27 cellular contexts compared by ENCODE assay signal in the genomic region with DNA sequence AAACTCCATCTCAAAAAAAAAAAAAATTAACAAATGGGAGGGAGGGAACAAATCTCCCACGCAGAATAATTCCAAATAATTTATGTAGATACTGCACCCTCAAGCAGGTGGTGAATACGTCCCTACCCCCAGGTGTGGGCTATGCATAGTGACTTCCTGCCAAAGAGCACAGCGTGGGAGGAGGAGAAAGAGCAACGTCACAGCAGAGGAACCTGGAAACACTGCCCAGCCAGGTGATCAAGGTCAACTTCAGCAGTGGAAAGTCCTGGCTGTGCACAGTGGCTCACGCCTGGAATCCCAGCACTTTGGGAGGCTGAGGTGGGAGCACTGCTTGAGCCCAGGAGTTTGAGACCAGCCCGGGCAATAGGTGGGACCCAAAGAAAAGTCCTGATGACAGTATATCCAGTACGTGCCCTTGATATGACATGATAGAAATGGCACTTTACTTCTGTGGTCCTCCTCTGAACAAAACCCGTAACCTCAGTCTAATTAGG.
"Had no signal": no experiment of that assay in that cellular context is flagged by ENCODE, and none has a peak within 500 bp of the region (broad histone marks: within the 10 kb centered on the region; RNA-seq: fewer than 3 reads in every experiment).

No MANE protein-coding gene starts in this region.

- FAIRE-seq: keratinocyte had no signal

- H3K9me3 ChIP-seq: breast epithelium, colonic mucosa, gastrocnemius medialis, ovary, prostate gland, thyroid gland, upper lobe of right lung had no signal

- H3K36me3 ChIP-seq: breast epithelium, ovary had no signal

- H3K4me1 ChIP-seq: breast epithelium, colonic mucosa, gastrocnemius medialis, prostate gland, thyroid gland had no signal

- DNase-seq: activated B cell treated with CpG ODN at 0.5 μM for 24 hours; activated CD4-positive, alpha-beta T cell treated with anti-CD3 and anti-CD28 coated beads for 36 hours; activated CD8-positive, alpha-beta memory T cell treated with anti-CD3 and anti-CD28 coated beads for 24 hours; activated gamma-delta T cell treated with Interleukin-2 at 50 U/mL for 16 hours; activated naive CD4-positive, alpha-beta T cell treated with anti-CD3 and anti-CD28 coated beads, Interleukin-2, amount 50 U/mL, for 16 hours; activated T-cell treated with anti-CD3 and anti-CD28 coated beads, Interleukin-2, amount 50 U/mL, for 1 hour; amniotic stem cell; colonic mucosa; effector memory CD4-positive, alpha-beta T cell; erythroblast; gastrocnemius medialis; glutamatergic neuron; left cardiac atrium; mammary epithelial cell; ovary; retina; stimulated activated CD4-positive, alpha-beta T cell treated with anti-CD3 and anti-CD28 coated beads, Interleukin-15, amount 100 ng/mL, for 24 hours; stimulated activated CD4-positive, alpha-beta T cell treated with anti-CD3 and anti-CD28 coated beads, Interleukin-2, amount 100 ng/mL, for 24 hours; stimulated activated naive B cell treated with anti-CD40 and anti-IgM and Interleukin-4, amounts not matched to agents 10 μg/mL and 1 μg/mL and 100 μg/mL, for 72 hours; thyroid gland; upper lobe of right lung had no signal

- H3K27ac ChIP-seq: breast epithelium, colonic mucosa, hepatocyte, ovary, prostate gland, SK-N-MC, thyroid gland, upper lobe of right lung had no signal

- H3K4me3 ChIP-seq: breast epithelium, colonic mucosa, gastrocnemius medialis, hepatocyte, ovary, prostate gland, SK-N-MC, smooth muscle cell, thyroid gland, upper lobe of right lung had no signal

- H3K27me3 ChIP-seq: breast epithelium, colonic mucosa, gastrocnemius medialis, hepatocyte, ovary, thyroid gland, upper lobe of right lung had no signal

- ATAC-seq: activated CD4-positive, alpha-beta T cell treated with anti-CD3 and anti-CD28 coated beads for 36 hours; gastrocnemius medialis; left cardiac atrium; stimulated activated naive B cell treated with anti-CD40 and anti-IgM and Interleukin-4, amounts not matched to agents 10 μg/mL and 1 μg/mL and 100 μg/mL, for 72 hours; upper lobe of right lung had no signal
